ENCODE assay signal across 22 cellular contexts in genomic region chr12:119857036-119857435, GRCh38. TPM values are rescaled to one million over a fixed set of nuclear protein-coding genes. Genes with fewer than 3 reads are reported as not detected.
A peak's percentile ranks its signal among the peaks of the same experiment; 100 is the strongest.
DNase-seq lines count a peak whose midpoint lies in the region; ATAC-seq and TF ChIP-seq lines count a peak whose summit lies in the region.
"Had no signal": no experiment of that assay in that cellular context is flagged by ENCODE, and none has a peak within 500 bp of the region (broad histone marks: within the 10 kb centered on the region; RNA-seq: fewer than 3 reads in every experiment).

No MANE protein-coding gene starts in this region.

- no peaks in the 10 kb centered on the region for H3K9me3 ChIP-seq in gastroesophageal sphincter
- H3K9me3 ChIP-seq: SJSA1 had no signal

- no peaks in the 10 kb centered on the region for H3K27me3 ChIP-seq in gastroesophageal sphincter
- H3K27me3 ChIP-seq: SJSA1 had no signal

- peak overlapping the region; percentile 15 for H3K27ac Mint-ChIP-seq in activated naive CD4-positive, alpha-beta T cell treated with anti-CD3 and anti-CD28 coated beads, Interleukin-2, amount 10 ng/mL, durations not matched to agents 7 days and 5 days
- H3K27ac Mint-ChIP-seq in brain (peak overlapping the region in 3 of 5 experiments; percentile 14 to 59 (median 36)), nephron progenitor cell (peak overlapping the region; percentile 2)
- H3K27ac Mint-ChIP-seq: B cell, CD14-positive monocyte had no signal

- TF ChIP-seq EP300 in gastroesophageal sphincter (IDR thresholded peaks at IDR 0.05): no peak

- no peak overlapping the region for H3K4me3 ChIP-seq in Jurkat, Clone E6-1 (ENCODE audit: low read length)
- H3K4me3 ChIP-seq in gastroesophageal sphincter: no peak overlapping the region
- H3K4me3 ChIP-seq: K562, SJSA1 had no signal

- H3K36me3 Mint-ChIP-seq in activated naive CD4-positive, alpha-beta T cell treated with anti-CD3 and anti-CD28 coated beads, Interleukin-2, amount 10 ng/mL, durations not matched to agents 7 days and 5 days: peaks cover 51% of the 10 kb centered on the region
- H3K36me3 Mint-ChIP-seq in brain: peaks cover 3% of the 10 kb centered on the region
- H3K36me3 Mint-ChIP-seq in nephron progenitor cell (ENCODE audit: low read depth): peaks cover 51% of the 10 kb centered on the region

- WGBS in gastroesophageal sphincter (ENCODE audit: low coverage in 1 of 2), 2 donors: 73 to 88% methylated on average over 4 of the region's 4 CpGs

- H3K4me3 Mint-ChIP-seq in activated naive CD4-positive, alpha-beta T cell treated with anti-CD3 and anti-CD28 coated beads, Interleukin-2, amount 10 ng/mL, durations not matched to agents 7 days and 5 days: no peak overlapping the region
- H3K4me3 Mint-ChIP-seq in brain (no peak overlapping the region), nephron progenitor cell (no peak overlapping the region)
- H3K4me3 Mint-ChIP-seq: B cell, CD14-positive monocyte had no signal

- no peaks in the 10 kb centered on the region for H3K4me1 ChIP-seq in gastroesophageal sphincter
- H3K4me1 ChIP-seq: SJSA1 had no signal

- TF ChIP-seq POLR2A in gastroesophageal sphincter (IDR thresholded peaks at IDR 0.05): no peak

- H3K27me3 Mint-ChIP-seq in activated naive CD4-positive, alpha-beta T cell treated with anti-CD3 and anti-CD28 coated beads, Interleukin-2, amount 10 ng/mL, durations not matched to agents 7 days and 5 days: no peaks in the 10 kb centered on the region
- H3K27me3 Mint-ChIP-seq in brain (no peaks in the 10 kb centered on the region), nephron progenitor cell (ENCODE audit: low read depth, poor library complexity) (peaks cover 3% of the 10 kb centered on the region)
- H3K27me3 Mint-ChIP-seq: B cell had no signal

- DNase-seq in activated naive CD4-positive, alpha-beta T cell treated with anti-CD3 and anti-CD28 coated beads, Interleukin-2, amount 10 ng/mL, durations not matched to agents 7 days and 5 days: no peak
- DNase-seq in activated naive CD4-positive, alpha-beta T cell treated with anti-CD3 and anti-CD28 coated beads, Interleukin-2, amount 50 U/mL, for 16 hours: no peak
- DNase-seq in Jurkat, Clone E6-1 (ENCODE audit: low read depth, low spot score): peak; percentile 46
- DNase-seq in nephron progenitor cell (no peak), KBM-7 (no peak), amniotic stem cell (lab: John Stamatoyannopoulos, UW) (no peak)
- DNase-seq: DMS53, EL, GF-D8, NCI-H1092 treated with DMSO at 0.1 percent for 48 hours, NCI-H1436 treated with DMSO at 0.1 percent for 48 hours, NCI-H1930, NCI-H2171, NCI-H345, NCI-H524 treated with DMSO at 0.1 percent for 48 hours, NCI-H82 had no signal

- H3K27ac ChIP-seq in gastroesophageal sphincter: no peak overlapping the region
- H3K27ac ChIP-seq: SJSA1 had no signal

- ATAC-seq in gastroesophageal sphincter: no peak
- ATAC-seq: K562 had no signal

- H3K36me3 ChIP-seq in gastroesophageal sphincter: no peaks in the 10 kb centered on the region

- CTCF ChIA-PET in activated naive CD4-positive, alpha-beta T cell treated with anti-CD3 and anti-CD28 coated beads, Interleukin-2, amount 10 ng/mL, durations not matched to agents 7 days and 5 days (lab: Charles Lee): no interaction called here

- H3K4me1 Mint-ChIP-seq in activated naive CD4-positive, alpha-beta T cell treated with anti-CD3 and anti-CD28 coated beads, Interleukin-2, amount 10 ng/mL, durations not matched to agents 7 days and 5 days: peaks cover 14% of the 10 kb centered on the region
- H3K4me1 Mint-ChIP-seq in brain: peaks cover 25% of the 10 kb centered on the region
- peaks cover 21% of the 10 kb centered on the region for H3K4me1 Mint-ChIP-seq in nephron progenitor cell
- H3K4me1 Mint-ChIP-seq: B cell, CD14-positive monocyte had no signal

- in situ Hi-C loops in KBM-7 (cut with MboI; ENCODE audit: low pct_unique_long_range_greater_than_20kb, low sequenced_read_pairs): no loop called here

- H3K9me3 Mint-ChIP-seq in activated naive CD4-positive, alpha-beta T cell treated with anti-CD3 and anti-CD28 coated beads, Interleukin-2, amount 10 ng/mL, durations not matched to agents 7 days and 5 days: no peaks in the 10 kb centered on the region
- H3K9me3 Mint-ChIP-seq in brain (no peaks in the 10 kb centered on the region), nephron progenitor cell (peaks cover 3% of the 10 kb centered on the region)
- H3K9me3 Mint-ChIP-seq: CD14-positive monocyte had no signal

- TF ChIP-seq CTCF in brain (conservative IDR thresholded peaks at IDR 0.05): no peak
- TF ChIP-seq CTCF in nephron progenitor cell (IDR thresholded peaks at IDR 0.05): no peak
- TF ChIP-seq CTCF in gastroesophageal sphincter (IDR thresholded peaks at IDR 0.05): no peak

RNA-seq across cellular contexts. Expression of gene CIT, which starts 20.1 kb away (rescaled TPM):
- polyA plus RNA-seq in Jurkat, Clone E6-1 (2012; ENCODE audit: insufficient read depth, insufficient read length): 28.2 TPM
- 23.4 TPM for polyA plus RNA-seq in brain (ENCODE audit: insufficient read depth, low read depth, low replicate concordance)
- 1 to 10 TPM; 3.8 to 9.7 (median 6.6) TPM for total RNA-seq in gastroesophageal sphincter
- polyA plus RNA-seq: CD14-positive monocyte had no signal
